8 cellular contexts compared by ENCODE assay signal in the genomic region with DNA sequence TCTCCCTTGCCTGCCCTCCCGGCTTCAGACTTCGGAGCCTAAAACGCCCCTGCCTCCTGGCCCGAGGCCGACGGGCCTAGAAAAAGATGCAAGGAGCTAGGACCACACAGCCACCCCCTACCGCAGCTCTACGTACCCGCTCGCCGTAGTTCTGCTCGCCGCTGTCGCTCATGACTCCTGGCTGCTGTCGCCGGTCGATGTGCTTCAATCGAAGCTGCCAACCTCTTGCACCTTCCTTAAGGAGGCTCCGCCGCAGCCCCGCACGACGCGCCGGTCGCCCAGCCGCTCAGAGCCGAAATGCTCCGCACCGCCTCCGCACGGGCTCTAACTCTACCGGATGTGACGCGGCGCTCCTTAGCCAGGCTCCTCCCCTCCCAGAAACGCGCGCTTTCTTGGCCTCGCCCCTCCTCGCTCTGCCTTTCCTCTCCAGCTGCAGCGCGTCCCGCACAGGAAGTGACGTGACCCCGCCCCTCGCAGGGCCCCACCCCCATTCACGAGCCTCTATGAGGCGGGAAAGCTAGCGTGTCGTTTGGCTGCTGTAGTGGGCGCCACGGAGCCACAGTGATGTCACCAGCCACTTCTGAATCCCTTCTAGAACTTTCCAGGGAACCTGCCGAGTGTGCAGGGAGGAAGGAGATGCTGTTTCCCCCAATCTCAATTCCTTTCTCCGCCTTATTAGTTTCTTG. TPM values are rescaled to one million over a fixed set of nuclear protein-coding genes. Genes with fewer than 3 reads are reported as not detected.
DNase-seq lines count a peak whose midpoint lies in the region; ATAC-seq and TF ChIP-seq lines count a peak whose summit lies in the region.

Gene TRA2B (minus strand): TSS at position 326 of the 686 bp plus-strand sequence. CDS start 154 bp downstream, at position 172.

- H3K27ac Mint-ChIP-seq in Caco-2 (ENCODE audit: unreplicated experiment) = peak within 1 kb of the TSS; percentile 99

- H3K9me3 ChIP-seq in Caco-2 = no peaks in the 10 kb centered on the region
- no peaks in the 10 kb centered on the region for H3K9me3 ChIP-seq in effector memory CD4-positive, alpha-beta T cell (ENCODE audit: control insufficient read depth, low read length)

- peaks cover 32% of the 10 kb centered on the region for H3K4me1 ChIP-seq in Caco-2
- H3K4me1 ChIP-seq in effector memory CD4-positive, alpha-beta T cell (ENCODE audit: control insufficient read depth, insufficient read depth, low read length, poor library complexity, severe bottlenecking) = peaks cover 7% of the 10 kb centered on the region

- peaks cover 45% of the 10 kb centered on the region for H3K36me3 Mint-ChIP-seq in Caco-2 (ENCODE audit: insufficient read depth, unreplicated experiment)

- H3K36me3 ChIP-seq in Caco-2 (ENCODE audit: control insufficient read depth, insufficient read depth, low read length) = no peaks in the 10 kb centered on the region
- peaks cover 3% of the 10 kb centered on the region for H3K36me3 ChIP-seq in effector memory CD4-positive, alpha-beta T cell (ENCODE audit: control insufficient read depth, insufficient read depth, low read length)

- peak in 1 of 2 experiments; percentile 45 for TF ChIP-seq CTCF in Caco-2 (IDR thresholded peaks at IDR 0.05; ENCODE audit: insufficient read depth in 1 of 2, low read depth in 1 of 2, low read length in 1 of 2, severe bottlenecking in 1 of 2, unreplicated experiment in 1 of 2)

- POLR2A ChIA-PET in Caco-2 (lab: Charles Lee) = interaction anchor here (0.5 to 1.3 kb wide), 9 partner anchors 9 to 633 kb away, joined by 3 to 7 read pairs (median 3); partner anchors contain the start of genes DNAJB11 and SENP2
- POLR2A ChIA-PET in activated CD8-positive, alpha-beta memory T cell treated with anti-CD3 and anti-CD28 coated beads for 36 hours (lab: Charles Lee) = interaction anchor here (0.6 to 3.5 kb wide), 10 partner anchors 9 to 847 kb away, joined by 3 to 30 read pairs (median 4); partner anchors contain the start of genes DNAJB11, EIF4A2, ETV5 and TBCCD1

- H3K27me3 ChIP-seq in Caco-2 (replicated peaks; ENCODE audit: control insufficient read depth, insufficient read depth, low read length) = no peaks in the 10 kb centered on the region
- H3K27me3 ChIP-seq in effector memory CD4-positive, alpha-beta T cell (replicated peaks; ENCODE audit: control insufficient read depth, insufficient read depth, low read length, poor library complexity, severe bottlenecking) = no peaks in the 10 kb centered on the region

- BruUV-seq in Caco-2 (replicated peaks; lab: Mats Ljungman, UMichigan) = no TSS peak

- CTCF ChIA-PET in Caco-2 (lab: Charles Lee) = interaction anchor here (1.0 kb wide), 2 partner anchors 15 to 115 kb away, joined by 3 to 4 read pairs; no protein-coding TSS in a partner anchor
- CTCF ChIA-PET in activated CD8-positive, alpha-beta memory T cell treated with anti-CD3 and anti-CD28 coated beads for 36 hours (lab: Charles Lee) = interaction anchor here (1.4 kb wide), 1 partner anchor 14 kb away, joined by 3 read pairs; no protein-coding TSS in a partner anchor

- ATAC-seq in GM21360 (IDR thresholded peaks at IDR 0.05; ENCODE audit: unreplicated experiment) = peak; percentile 92

- H3K4me1 Mint-ChIP-seq in Caco-2 (ENCODE audit: low read depth, unreplicated experiment) = peaks cover 12% of the 10 kb centered on the region

- H3K4me3 ChIP-seq in Caco-2 (ENCODE audit: low read depth, low read length) = peak within 1 kb of the TSS; percentile 89
- peak within 1 kb of the TSS; percentile 94 for H3K4me3 ChIP-seq in effector memory CD4-positive, alpha-beta T cell (ENCODE audit: insufficient read depth, low read depth, low read length, poor library complexity, severe bottlenecking)

- peak within 1 kb of the TSS; percentile 97 for H3K27ac ChIP-seq in effector memory CD4-positive, alpha-beta T cell (ENCODE audit: insufficient read depth, low read length, poor library complexity, severe bottlenecking)

- H3K9me3 Mint-ChIP-seq in Caco-2 (ENCODE audit: unreplicated experiment) = no peaks in the 10 kb centered on the region

- H3K4me3 Mint-ChIP-seq in Caco-2 (ENCODE audit: unreplicated experiment) = peak within 1 kb of the TSS; percentile 94

- intact Hi-C loops in Caco-2 (cut with micrococcal nuclease; ENCODE audit: unreplicated experiment) = loop anchor here (10.0 kb wide), 1 partner anchor 113 kb away; the partner anchor contains the start of gene IGF2BP2

- no peaks in the 10 kb centered on the region for H3K27me3 Mint-ChIP-seq in Caco-2 (ENCODE audit: insufficient read depth, unreplicated experiment)

- DNase-seq in Caco-2 (peak; percentile 98 to 99), HT1080 (ENCODE audit: low read depth) (peak; percentile 99), NOMO-1 (lab: John Stamatoyannopoulos, UW; ENCODE audit: unreplicated experiment in 2 of 2) (peak; percentile 99 to 100), medulla oblongata (ENCODE audit: extremely low spot score) (peak; percentile 99)
- DNase-seq in effector memory CD4-positive, alpha-beta T cell = peak; percentile 96 to 98 (median 98)
- DNase-seq in stimulated activated CD8-positive, alpha-beta memory T cell treated with anti-CD3 and anti-CD28 coated beads, Interleukin-12 subunit alpha, Interleukin-12 subunit beta, amount 100 ng/mL, for 1 hour (ENCODE audit: low read depth) = peak; percentile 98

RNA-seq across cellular contexts. Expression of gene TRA2B, which starts in this region (rescaled TPM):
- 197 and 204 TPM in 2 replicates for total RNA-seq in Caco-2 (2022)
- total RNA-seq in HT1080 (2014; rRNA removed; shearing (Covaris generic)) = 427 and 535 TPM in 2 replicates
- polyA plus RNA-seq in HT1080 (2015; cell fraction: cytosol; rRNA removed) = 207 and 262 TPM in 2 replicates
- 549 and 852 TPM in 2 replicates for polyA plus RNA-seq in HT1080 (2015; cell fraction: nucleus; rRNA removed)
- 100 to 1,000 TPM; 303 to 310 TPM for total RNA-seq in activated CD8-positive, alpha-beta memory T cell treated with anti-CD3 and anti-CD28 coated beads for 36 hours

Comparison
In these comparisons a context has a peak if more than half of its experiments do, and no peak if none do; other contexts are left out.
1. Peak in every context shown above with its lines: DNase-seq, ATAC-seq, H3K4me3 ChIP-seq and H3K27ac ChIP-seq.